In the genomic region with DNA sequence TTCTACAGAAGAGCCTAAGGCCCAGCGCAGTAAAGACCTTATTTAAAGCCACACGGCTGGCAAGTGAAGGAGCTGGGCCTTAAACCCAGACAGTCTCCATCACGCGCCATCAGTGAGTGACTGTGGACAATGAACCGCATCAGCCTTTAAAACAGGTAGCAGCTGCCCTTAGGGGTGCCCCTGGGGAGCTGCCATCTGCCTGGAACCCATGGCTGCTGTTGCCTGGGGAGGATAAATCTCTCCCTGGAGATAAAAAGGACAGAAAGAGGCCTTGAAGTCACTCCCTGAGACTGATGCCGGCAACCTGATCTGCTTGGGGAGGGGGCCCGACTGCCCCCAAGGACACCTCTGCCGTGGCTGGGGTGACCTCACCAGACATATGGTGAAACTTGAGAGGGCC, we compare ENCODE assay signal across 18 cellular contexts.
DNase-seq lines count a peak whose midpoint lies in the region; ATAC-seq and TF ChIP-seq lines count a peak whose summit lies in the region.
"Had no signal": no experiment of that assay in that cellular context is flagged by ENCODE, and none has a peak within 500 bp of the region (broad histone marks: within the 10 kb centered on the region; RNA-seq: fewer than 3 reads in every experiment).

No MANE protein-coding gene starts in this region.

- peaks cover 75% of the 10 kb centered on the region for H3K4me1 ChIP-seq in CD8-positive, alpha-beta memory T cell (ENCODE audit: insufficient read depth, low read length)
- H3K4me1 ChIP-seq in SJCRH30 (peaks cover 12% of the 10 kb centered on the region), tibial nerve (peaks cover 0 to 25% (median 9%) of the 10 kb centered on the region in 4 donors)
- H3K4me1 ChIP-seq: uterus had no signal

- H3K27ac Mint-ChIP-seq in CD8-positive, alpha-beta memory T cell: peak overlapping the region in 6 of 8 donors; percentile 74 to 96 (median 91)
- no peak overlapping the region for H3K27ac Mint-ChIP-seq in nephron progenitor cell
- H3K27ac Mint-ChIP-seq: T-helper 2 cell treated with Interferon-gamma antibody and Interleukin-4, amounts not matched to agents 5 μg/mL and 100 μg/mL, for 36 hours had no signal

- H3K4me3 ChIP-seq in CD8-positive, alpha-beta memory T cell (ENCODE audit: low read length): no peak overlapping the region
- H3K4me3 ChIP-seq in SJCRH30: no peak overlapping the region
- no peak overlapping the region for H3K4me3 ChIP-seq in tibial nerve
- H3K4me3 ChIP-seq: SJSA1, uterus had no signal

- H3K9me3 Mint-ChIP-seq in CD8-positive, alpha-beta memory T cell: peaks cover 0 to 4% (median 0%) of the 10 kb centered on the region in 5 donors
- peaks cover 29% of the 10 kb centered on the region for H3K9me3 Mint-ChIP-seq in nephron progenitor cell

- H3K4me1 Mint-ChIP-seq in CD8-positive, alpha-beta memory T cell: peaks cover 94 to 100% (median 95%) of the 10 kb centered on the region in 3 donors
- peaks cover 73% of the 10 kb centered on the region for H3K4me1 Mint-ChIP-seq in nephron progenitor cell

- CTCF ChIA-PET in CD8-positive, alpha-beta memory T cell (lab: Charles Lee): interaction anchor here (1.3 kb wide), 2 partner anchors 10 to 151 kb away, joined by 3 to 4 read pairs; no protein-coding TSS in a partner anchor
- CTCF ChIA-PET in RWPE1 (lab: Yijun Ruan, JAX): interaction anchor here (0.6 to 1.9 kb wide), 2 partner anchors 54 to 97 kb away, joined by 3 to 6 read pairs; no protein-coding TSS in a partner anchor

- H3K36me3 Mint-ChIP-seq in CD8-positive, alpha-beta memory T cell: peaks cover 18 to 51% (median 19%) of the 10 kb centered on the region in 3 donors
- H3K36me3 Mint-ChIP-seq in nephron progenitor cell (ENCODE audit: low read depth): peaks cover 24% of the 10 kb centered on the region

- DNase-seq in CD8-positive, alpha-beta memory T cell: no peak
- peak; percentile 29 to 70 for DNase-seq in NCI-H2081 (lab: John Stamatoyannopoulos, UW)
- peak; percentile 50 to 71 for DNase-seq in SJCRH30
- peak; percentile 57 for DNase-seq in nephron progenitor cell
- DNase-seq in RWPE1 (ENCODE audit: low spot score): no peak
- no peak for DNase-seq in NCI-H510A (lab: John Stamatoyannopoulos, UW)
- DNase-seq in tibial nerve (ENCODE audit: low spot score in 2 of 2): no peak
- DNase-seq: KBM-7, left ventricle myocardium superior, MV-4-11, nucleus accumbens, PC-3, uterus had no signal

- no peak overlapping the region for H3K4me3 Mint-ChIP-seq in CD8-positive, alpha-beta memory T cell
- H3K4me3 Mint-ChIP-seq in nephron progenitor cell: no peak overlapping the region
- H3K4me3 Mint-ChIP-seq: T-helper 2 cell treated with Interferon-gamma antibody and Interleukin-4, amounts not matched to agents 5 μg/mL and 100 μg/mL, for 36 hours had no signal

- ATAC-seq in GM18520 (IDR thresholded peaks at IDR 0.05; ENCODE audit: unreplicated experiment): no peak
- ATAC-seq: esophagus mucosa, HCT116, left ventricle myocardium superior, PC-3 had no signal

- WGBS in tibial nerve, 2 donors: 65 to 77% methylated on average over 8 of the region's 8 CpGs

- POLR2A ChIA-PET in CD8-positive, alpha-beta memory T cell (lab: Charles Lee): no interaction called here
- POLR2A ChIA-PET in RWPE1 (lab: Yijun Ruan, JAX; ENCODE audit: low non-redundant PET): no interaction called here

- TF ChIP-seq EP300 in tibial nerve (IDR thresholded peaks at IDR 0.05): no peak

- TF ChIP-seq CTCF in nephron progenitor cell (IDR thresholded peaks at IDR 0.05) (no peak), RWPE1 (conservative IDR thresholded peaks at IDR 0.05; ENCODE audit: low read depth) (no peak), tibial nerve (IDR thresholded peaks at IDR 0.05) (no peak)

- no peaks in the 10 kb centered on the region for H3K27me3 ChIP-seq in CD8-positive, alpha-beta memory T cell (ENCODE audit: insufficient read depth, low read length, poor library complexity, severe bottlenecking)
- no peaks in the 10 kb centered on the region for H3K27me3 ChIP-seq in SJCRH30
- no peaks in the 10 kb centered on the region for H3K27me3 ChIP-seq in tibial nerve
- H3K27me3 ChIP-seq: SJSA1, uterus had no signal

- H3K9me3 ChIP-seq in CD8-positive, alpha-beta memory T cell (ENCODE audit: low read length): no peaks in the 10 kb centered on the region
- H3K9me3 ChIP-seq in SJCRH30 (replicated peaks) (0 out of 2 replicates have a peak, but pooled peaks cover 8% of the 10 kb centered on the region), tibial nerve (no peaks in the 10 kb centered on the region)
- H3K9me3 ChIP-seq: SJSA1, uterus had no signal

- peaks cover 0 to 2% of the 10 kb centered on the region in 2 donors for H3K27me3 Mint-ChIP-seq in CD8-positive, alpha-beta memory T cell
- peaks cover 24% of the 10 kb centered on the region for H3K27me3 Mint-ChIP-seq in nephron progenitor cell (ENCODE audit: low read depth, poor library complexity)

- peaks cover 4% of the 10 kb centered on the region for H3K36me3 ChIP-seq in CD8-positive, alpha-beta memory T cell (ENCODE audit: insufficient read depth, low read length)
- H3K36me3 ChIP-seq in SJCRH30: peaks cover 7% of the 10 kb centered on the region
- H3K36me3 ChIP-seq in tibial nerve: peaks cover 0 to 10% (median 0%) of the 10 kb centered on the region in 3 donors
- H3K36me3 ChIP-seq: SJSA1, uterus had no signal

- no peak overlapping the region for H3K27ac ChIP-seq in CD8-positive, alpha-beta memory T cell (ENCODE audit: low read depth, low read length)
- no peak overlapping the region for H3K27ac ChIP-seq in SJCRH30
- no peak overlapping the region for H3K27ac ChIP-seq in RWPE1
- no peak overlapping the region for H3K27ac ChIP-seq in tibial nerve
- H3K27ac ChIP-seq: SJSA1, uterus had no signal

- no peak for TF ChIP-seq POLR2A in tibial nerve (IDR thresholded peaks at IDR 0.05)

Comparison
In these comparisons a context has a peak if more than half of its experiments do, and no peak if none do; other contexts are left out.
1. DNase-seq: peak in NCI-H2081 (2 of 2), SJCRH30 (2 of 2) and nephron progenitor cell (single experiment); none in CD8-positive, alpha-beta memory T cell (0 of 5), RWPE1 (single experiment), NCI-H510A (single experiment) and tibial nerve (0 of 2).